In the genomic region with DNA sequence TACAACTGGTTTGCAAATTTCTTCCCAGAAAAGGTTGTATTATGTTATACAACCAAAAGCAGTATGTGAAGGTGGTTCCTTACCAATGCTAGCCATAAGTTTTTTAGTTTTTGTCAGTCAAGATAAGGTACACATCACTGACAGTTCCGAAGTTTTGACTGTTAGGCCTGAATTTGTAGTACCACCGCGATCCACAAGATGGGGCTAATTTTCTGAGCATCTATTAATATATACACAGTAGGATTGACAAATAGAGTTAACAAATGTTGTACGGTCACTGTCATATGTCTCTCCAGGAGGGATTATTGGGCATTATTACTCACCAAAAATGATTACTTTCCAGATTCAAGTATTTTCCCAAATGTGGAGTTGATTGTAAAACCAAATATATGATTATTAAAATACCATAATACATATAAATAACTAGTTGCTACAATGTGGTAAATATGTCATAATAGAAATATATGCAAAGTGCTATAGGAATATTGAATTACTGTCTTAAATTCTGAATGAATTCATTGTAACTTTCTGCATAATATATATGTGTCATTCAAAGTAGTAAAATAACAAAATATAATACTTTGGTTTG, we compare ENCODE assay signal across 8 cellular contexts. TPM values are rescaled to one million over a fixed set of nuclear protein-coding genes. Genes with fewer than 3 reads are reported as not detected.
DNase-seq lines count a peak whose midpoint lies in the region; ATAC-seq and TF ChIP-seq lines count a peak whose summit lies in the region.

No MANE protein-coding gene starts in this region.

- TF ChIP-seq CTCF in GM20000 (IDR thresholded peaks at IDR 0.05; ENCODE audit: extremely low read depth, missing control alignments) (peak; percentile 42), Panc1 (IDR thresholded peaks at IDR 0.05) (peak; percentile 53; the same call in 1 of the 2 replicates), left ventricle myocardium inferior (IDR thresholded peaks at IDR 0.05; ENCODE audit: borderline replicate concordance) (peak; percentile 87), sigmoid colon (IDR thresholded peaks at IDR 0.05) (peak; percentile 49 to 80 (median 71))

- no peaks in the 10 kb centered on the region; the same call in 1 of the 2 replicates for H3K36me3 ChIP-seq in Panc1 (ENCODE audit: control insufficient read depth, insufficient read depth, low read length)
- peaks cover 22% of the 10 kb centered on the region for H3K36me3 ChIP-seq in left ventricle myocardium inferior
- H3K36me3 ChIP-seq in sigmoid colon, result peaks cover 0 to 21% (median 0%) of the 10 kb centered on the region in 4 donors

- CTCF ChIA-PET in Panc1 (lab: Charles Lee), result no interaction called here

- no peak overlapping the region for H3K4me3 ChIP-seq in Panc1 (ENCODE audit: low read depth in 2 of 2, low read length in 2 of 2)
- no peak overlapping the region for H3K4me3 ChIP-seq in left ventricle myocardium inferior
- no peak overlapping the region for H3K4me3 ChIP-seq in sigmoid colon

- peak; percentile 64 for DNase-seq in ELR (ENCODE audit: low read depth)
- peak; percentile 49 for DNase-seq in GM20000 (ENCODE audit: low spot score)
- peak; percentile 28 for DNase-seq in HK-2 (ENCODE audit: unreplicated experiment)
- peak; percentile 32 for DNase-seq in Panc1 (ENCODE audit: low read depth, low spot score)
- DNase-seq in activated naive CD8-positive, alpha-beta T cell treated with anti-CD3 and anti-CD28 coated beads for 36 hours, result peak; percentile 32
- no peak for DNase-seq in left ventricle myocardium inferior
- DNase-seq in sigmoid colon, result peak; percentile 67
- DNase-seq in mesenteric fat pad (ENCODE audit: low spot score), result no peak

- H3K36me3 Mint-ChIP-seq in activated naive CD8-positive, alpha-beta T cell treated with anti-CD3 and anti-CD28 coated beads for 36 hours, result peaks cover 2% of the 10 kb centered on the region

- no peaks in the 10 kb centered on the region for H3K9me3 Mint-ChIP-seq in activated naive CD8-positive, alpha-beta T cell treated with anti-CD3 and anti-CD28 coated beads for 36 hours

- TF ChIP-seq POLR2A in sigmoid colon (IDR thresholded peaks at IDR 0.05), result no peak

- H3K4me1 ChIP-seq in Panc1 (ENCODE audit: control insufficient read depth, insufficient read depth, low read length) (no peaks in the 10 kb centered on the region), left ventricle myocardium inferior (no peaks in the 10 kb centered on the region), sigmoid colon (no peaks in the 10 kb centered on the region)

- H3K27ac Mint-ChIP-seq in activated naive CD8-positive, alpha-beta T cell treated with anti-CD3 and anti-CD28 coated beads for 36 hours, result no peak overlapping the region

- intact Hi-C loops in Panc1 (cut with micrococcal nuclease; ENCODE audit: unreplicated experiment) (no loop called here), left ventricle myocardium inferior (cut with micrococcal nuclease) (loop anchor here (10.0 kb wide), 2 partner anchors 161 to 241 kb away; no protein-coding TSS in a partner anchor), sigmoid colon (cut with DNase I) (loop anchor here (1.0 to 10.0 kb wide), 2 partner anchors 242 to 511 kb away; no protein-coding TSS in a partner anchor)

- H3K27me3 ChIP-seq in Panc1 (ENCODE audit: control insufficient read depth, insufficient read depth, low read length) (no peaks in the 10 kb centered on the region), left ventricle myocardium inferior (ENCODE audit: low read depth) (no peaks in the 10 kb centered on the region), sigmoid colon (no peaks in the 10 kb centered on the region)

- H3K4me1 Mint-ChIP-seq in activated naive CD8-positive, alpha-beta T cell treated with anti-CD3 and anti-CD28 coated beads for 36 hours, result no peaks in the 10 kb centered on the region

- H3K9me3 ChIP-seq in Panc1 (ENCODE audit: control insufficient read depth, insufficient read depth, low read depth, low read length) (no peaks in the 10 kb centered on the region), left ventricle myocardium inferior (replicated peaks) (no peaks in the 10 kb centered on the region), sigmoid colon (no peaks in the 10 kb centered on the region)

- ATAC-seq in Panc1, result no peak

- TF ChIP-seq EP300 in sigmoid colon (IDR thresholded peaks at IDR 0.05), result no peak

- POLR2A ChIA-PET in Panc1 (lab: Charles Lee), result no interaction called here

- BruUV-seq in Panc1 (replicated peaks; lab: Mats Ljungman, UMichigan), result no TSS peak

- in situ Hi-C loops in Panc1 (cut with HindIII; ENCODE audit: low pct_unique_long_range_greater_than_20kb, low sequenced_read_pairs), result no loop called here

- H3K4me3 Mint-ChIP-seq in activated naive CD8-positive, alpha-beta T cell treated with anti-CD3 and anti-CD28 coated beads for 36 hours, result no peak overlapping the region

- H3K27ac ChIP-seq in Panc1 (ENCODE audit: low read length) (no peak overlapping the region), left ventricle myocardium inferior (replicated peaks) (no peak overlapping the region), sigmoid colon (no peak overlapping the region)

- WGBS in sigmoid colon, 2 donors, result 3 to 12% methylated on average over 4 of the region's 4 CpGs

- H3K27me3 Mint-ChIP-seq in activated naive CD8-positive, alpha-beta T cell treated with anti-CD3 and anti-CD28 coated beads for 36 hours, result no peaks in the 10 kb centered on the region

RNA-seq across cellular contexts. Expression of a gene that starts 28.4 kb away (rescaled TPM):
- total RNA-seq in Panc1 (2021; ENCODE audit: unreplicated experiment) (not detected), left ventricle myocardium inferior (not detected), sigmoid colon (under 1 TPM in 1 of 4 donors, not detected in 3; 0.83 TPM), mesenteric fat pad (not detected)
- polyA plus RNA-seq in Panc1 (2012; ENCODE audit: insufficient read length), result not detected
- not detected for total RNA-seq in activated naive CD8-positive, alpha-beta T cell treated with anti-CD3 and anti-CD28 coated beads for 36 hours
- 10 to 100 TPM; 13.8 to 25.9 (median 17.1) TPM for polyA plus RNA-seq in sigmoid colon

Comparison
In these comparisons a context has a peak if more than half of its experiments do, and no peak if none do; other contexts are left out.
1. DNase-seq: peak in ELR (single experiment), GM20000 (single experiment), HK-2 (single experiment), Panc1 (single experiment), activated naive CD8-positive, alpha-beta T cell treated with anti-CD3 and anti-CD28 coated beads for 36 hours (single experiment) and sigmoid colon (single experiment); none in left ventricle myocardium inferior (single experiment) and mesenteric fat pad (single experiment).
2. Peak in every context shown above with its lines, with median percentiles within 50 percentile points of each other: CTCF ChIP-seq.